Comparison of ENCODE assay signal across 23 cellular contexts in genomic region chr13:113592571-113592970, GRCh38. TPM values are rescaled to one million over a fixed set of nuclear protein-coding genes. Genes with fewer than 3 reads are reported as not detected.
A peak's percentile ranks its signal among the peaks of the same experiment; 100 is the strongest.
DNase-seq lines count a peak whose midpoint lies in the region; ATAC-seq, FAIRE-seq and TF ChIP-seq lines count a peak whose summit lies in the region.
"Had no signal": no experiment of that assay in that cellular context is flagged by ENCODE, and none has a peak within 500 bp of the region (broad histone marks: within the 10 kb centered on the region; RNA-seq: fewer than 3 reads in every experiment).

No MANE protein-coding gene starts in this region.

- H3K36me3 ChIP-seq in RWPE2 (ENCODE audit: low read depth) (peaks cover 73% of the 10 kb centered on the region), kidney (ENCODE audit: control insufficient read depth in 1 of 2, insufficient read depth in 2 of 2, low read length in 2 of 2) (peaks cover 3 to 5% of the 10 kb centered on the region in 2 donors)

- peaks cover 16% of the 10 kb centered on the region for H3K4me1 Mint-ChIP-seq in activated T-cell treated with anti-CD3 and anti-CD28 coated beads, Interleukin-2, amount 50 U/mL, for 4 hours (ENCODE audit: low read depth)
- peaks cover 16% of the 10 kb centered on the region for H3K4me1 Mint-ChIP-seq in T-helper 2 cell treated with Interferon-gamma antibody and Interleukin-4, amounts not matched to agents 5 μg/mL and 100 μg/mL, for 36 hours (ENCODE audit: low read depth)

- ATAC-seq in activated T-cell treated with anti-CD3 and anti-CD28 coated beads, Interleukin-2, amount 50 U/mL, for 4 hours = no peak
- ATAC-seq in RWPE2 (ENCODE audit: low read depth) (no peak), GM21515 (IDR thresholded peaks at IDR 0.05; ENCODE audit: unreplicated experiment) (no peak)
- ATAC-seq: HepG2, Right ventricle myocardium inferior had no signal

- H3K9ac ChIP-seq in kidney (ENCODE audit: low read length in 2 of 2) = no peak overlapping the region
- H3K9ac ChIP-seq: BLaER1 treated with 17β-estradiol and CSF1 and Interleukin-3, amounts not matched to agents 10 nM and 100 nM had no signal

- H3K27me3 ChIP-seq in RWPE2 (ENCODE audit: insufficient read depth, poor library complexity, severe bottlenecking) = no peaks in the 10 kb centered on the region
- H3K27me3 ChIP-seq: BLaER1 treated with 17β-estradiol and CSF1 and Interleukin-3, amounts not matched to agents 10 nM and 100 nM had no signal

- no peaks in the 10 kb centered on the region for H3K9me3 ChIP-seq in RWPE2 (ENCODE audit: severe bottlenecking)
- H3K9me3 ChIP-seq in kidney (ENCODE audit: control insufficient read depth in 1 of 2, low read length in 2 of 2) = no peaks in the 10 kb centered on the region

- H3K27ac Mint-ChIP-seq in T-helper 2 cell treated with Interferon-gamma antibody and Interleukin-4, amounts not matched to agents 5 μg/mL and 100 μg/mL, for 36 hours = no peak overlapping the region
- H3K27ac Mint-ChIP-seq: activated naive CD4-positive, alpha-beta T cell treated with anti-CD3 and anti-CD28 coated beads, Interleukin-2, amount 50 U/mL, for 72 hours; HFFc6 had no signal

- no peaks in the 10 kb centered on the region for H3K27me3 Mint-ChIP-seq in activated T-cell treated with anti-CD3 and anti-CD28 coated beads, Interleukin-2, amount 50 U/mL, for 4 hours (ENCODE audit: low read depth)
- no peaks in the 10 kb centered on the region for H3K27me3 Mint-ChIP-seq in T-helper 2 cell treated with Interferon-gamma antibody and Interleukin-4, amounts not matched to agents 5 μg/mL and 100 μg/mL, for 36 hours (ENCODE audit: low read depth)

- intact Hi-C loops in kidney (cut with DNase I) = no loop called here

- H3K4me3 Mint-ChIP-seq in activated T-cell treated with anti-CD3 and anti-CD28 coated beads, Interleukin-2, amount 50 U/mL, for 4 hours = no peak overlapping the region
- H3K4me3 Mint-ChIP-seq in T-helper 2 cell treated with Interferon-gamma antibody and Interleukin-4, amounts not matched to agents 5 μg/mL and 100 μg/mL, for 36 hours = no peak overlapping the region
- H3K4me3 Mint-ChIP-seq: HFFc6 had no signal

- H3K27ac ChIP-seq in RWPE2 (ENCODE audit: poor library complexity, severe bottlenecking) = no peak overlapping the region
- H3K27ac ChIP-seq in kidney (ENCODE audit: low read depth in 2 of 2, low read length in 2 of 2) = no peak overlapping the region
- H3K27ac ChIP-seq: BLaER1 treated with 17β-estradiol and CSF1 and Interleukin-3, amounts not matched to agents 10 nM and 100 nM had no signal

- H3K4me1 ChIP-seq in RWPE2 (ENCODE audit: insufficient read depth, poor library complexity, severe bottlenecking) (no peaks in the 10 kb centered on the region), kidney (ENCODE audit: control insufficient read depth in 1 of 2, insufficient read depth in 1 of 2, low read depth in 1 of 2, low read length in 2 of 2) (no peaks in the 10 kb centered on the region)

- peak; percentile 9 to 12 for DNase-seq in activated T-cell treated with anti-CD3 and anti-CD28 coated beads, Interleukin-2, amount 50 U/mL, for 48 hours
- DNase-seq in activated T-cell treated with anti-CD3 and anti-CD28 coated beads, Interleukin-2, amount 50 U/mL, for 4 hours = no peak
- DNase-seq in RWPE2 (ENCODE audit: low spot score) (peak; percentile 15), kidney (peak; percentile 31), ureter (ENCODE audit: low spot score) (peak; percentile 34)
- DNase-seq in effector CD4-positive, alpha-beta T cell = no peak
- no peak for DNase-seq in T-helper 2 cell treated with Interferon-gamma antibody and Interleukin-4, amounts not matched to agents 5 μg/mL and 100 μg/mL, for 36 hours (ENCODE audit: low spot score)
- DNase-seq: activated CD4-positive, alpha-beta T cell treated with anti-CD3 and anti-CD28 coated beads for 48 hours; Calu3; HFFc6; NCI-H1436; NCI-H2171 treated with DMSO at 0.1 percent for 48 hours; NCI-H526; stimulated activated CD4-positive, alpha-beta T cell treated with anti-CD3 and anti-CD28 coated beads, Interleukin-4, amount 100 ng/mL, for 1 hour had no signal

- H3K9me3 Mint-ChIP-seq in activated T-cell treated with anti-CD3 and anti-CD28 coated beads, Interleukin-2, amount 50 U/mL, for 4 hours = no peaks in the 10 kb centered on the region
- H3K9me3 Mint-ChIP-seq in T-helper 2 cell treated with Interferon-gamma antibody and Interleukin-4, amounts not matched to agents 5 μg/mL and 100 μg/mL, for 36 hours = no peaks in the 10 kb centered on the region
- H3K9me3 Mint-ChIP-seq: activated naive CD4-positive, alpha-beta T cell treated with anti-CD3 and anti-CD28 coated beads, Interleukin-2, amount 50 U/mL, for 72 hours; HFFc6 had no signal

- peaks cover 21% of the 10 kb centered on the region for H3K36me3 Mint-ChIP-seq in activated T-cell treated with anti-CD3 and anti-CD28 coated beads, Interleukin-2, amount 50 U/mL, for 4 hours (ENCODE audit: insufficient read depth)
- peaks cover 45% of the 10 kb centered on the region for H3K36me3 Mint-ChIP-seq in T-helper 2 cell treated with Interferon-gamma antibody and Interleukin-4, amounts not matched to agents 5 μg/mL and 100 μg/mL, for 36 hours (ENCODE audit: low read depth)

- no peak for FAIRE-seq in kidney (lab: Jason Lieb, UNC)
- FAIRE-seq: endometrium, GM18507, HepG2, urothelium cell line had no signal

- H3K4me3 ChIP-seq in RWPE2 (ENCODE audit: severe bottlenecking) = no peak overlapping the region
- H3K4me3 ChIP-seq in kidney (ENCODE audit: low read length in 2 of 2) = no peak overlapping the region
- H3K4me3 ChIP-seq: BLaER1 treated with 17β-estradiol and CSF1 and Interleukin-3, amounts not matched to agents 10 nM and 100 nM; smooth muscle cell had no signal

- TF ChIP-seq CTCF in RWPE2 (IDR thresholded peaks at IDR 0.05; ENCODE audit: poor library complexity, severe bottlenecking) (no peak), kidney (IDR thresholded peaks at IDR 0.05; ENCODE audit: borderline replicate concordance, extremely low read depth, insufficient read depth) (no peak)

RNA-seq across cellular contexts. Expression of gene TFDP1, which starts 8.0 kb away (rescaled TPM):
- total RNA-seq in activated T-cell treated with anti-CD3 and anti-CD28 coated beads, Interleukin-2, amount 50 U/mL, for 4 hours = 100 to 1,000 TPM; 147 to 200 (median 172) TPM
- total RNA-seq in kidney (46.9 TPM), ureter (54.9 TPM)
- polyA plus RNA-seq in kidney (ENCODE audit: insufficient read depth, low read depth, low replicate concordance) = 33.8 TPM

Comparison
In these comparisons a context has a peak if more than half of its experiments do, and no peak if none do; other contexts are left out.
1. DNase-seq: peak in activated T-cell treated with anti-CD3 and anti-CD28 coated beads, Interleukin-2, amount 50 U/mL, for 48 hours (2 of 2), RWPE2 (single experiment), kidney (single experiment) and ureter (single experiment); none in activated T-cell treated with anti-CD3 and anti-CD28 coated beads, Interleukin-2, amount 50 U/mL, for 4 hours (single experiment), effector CD4-positive, alpha-beta T cell (single experiment) and T-helper 2 cell treated with Interferon-gamma antibody and Interleukin-4, amounts not matched to agents 5 μg/mL and 100 μg/mL, for 36 hours (single experiment).